1 cellular context compared by ENCODE assay signal in the genomic region with DNA sequence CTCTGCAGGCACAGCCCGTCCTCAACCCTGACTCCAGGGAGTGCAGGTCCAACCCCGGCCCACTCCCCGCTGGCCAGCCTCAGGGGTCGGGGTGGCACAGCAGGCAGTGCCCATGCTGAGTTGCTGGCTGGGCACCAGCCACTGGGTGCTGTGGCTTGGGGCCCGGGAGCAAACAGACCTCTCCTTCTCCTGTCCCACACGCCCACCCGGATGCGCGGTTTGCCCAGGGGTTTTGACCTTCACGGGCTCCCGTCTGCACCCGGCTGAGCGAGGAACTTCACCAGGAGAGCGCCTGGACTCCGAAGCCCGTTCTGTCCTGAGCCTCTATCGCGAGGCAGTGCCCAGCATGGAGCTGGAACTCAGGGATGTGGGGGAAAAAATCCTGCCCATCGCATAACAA.
A peak's percentile ranks its signal among the peaks of the same experiment; 100 is the strongest.
TF ChIP-seq lines count a peak whose summit lies in the region.

No MANE protein-coding gene starts in this region.

TF ChIP-seq in HepG2, 621 proteins besides CTCF, POLR2A, EP300 and RAD21:
- 0 out of 2 replicates have a peak, but pooled peaks have one; percentile 27 for TF ChIP-seq ZNF598 (CRISPR knock-in tag; IDR thresholded peaks at IDR 0.05; ENCODE audit: borderline replicate concordance)
- TF ChIP-seq DNMT1 (CRISPR knock-in tag; IDR thresholded peaks at IDR 0.05), result no peak
- TF ChIP-seq, protein P1, sequence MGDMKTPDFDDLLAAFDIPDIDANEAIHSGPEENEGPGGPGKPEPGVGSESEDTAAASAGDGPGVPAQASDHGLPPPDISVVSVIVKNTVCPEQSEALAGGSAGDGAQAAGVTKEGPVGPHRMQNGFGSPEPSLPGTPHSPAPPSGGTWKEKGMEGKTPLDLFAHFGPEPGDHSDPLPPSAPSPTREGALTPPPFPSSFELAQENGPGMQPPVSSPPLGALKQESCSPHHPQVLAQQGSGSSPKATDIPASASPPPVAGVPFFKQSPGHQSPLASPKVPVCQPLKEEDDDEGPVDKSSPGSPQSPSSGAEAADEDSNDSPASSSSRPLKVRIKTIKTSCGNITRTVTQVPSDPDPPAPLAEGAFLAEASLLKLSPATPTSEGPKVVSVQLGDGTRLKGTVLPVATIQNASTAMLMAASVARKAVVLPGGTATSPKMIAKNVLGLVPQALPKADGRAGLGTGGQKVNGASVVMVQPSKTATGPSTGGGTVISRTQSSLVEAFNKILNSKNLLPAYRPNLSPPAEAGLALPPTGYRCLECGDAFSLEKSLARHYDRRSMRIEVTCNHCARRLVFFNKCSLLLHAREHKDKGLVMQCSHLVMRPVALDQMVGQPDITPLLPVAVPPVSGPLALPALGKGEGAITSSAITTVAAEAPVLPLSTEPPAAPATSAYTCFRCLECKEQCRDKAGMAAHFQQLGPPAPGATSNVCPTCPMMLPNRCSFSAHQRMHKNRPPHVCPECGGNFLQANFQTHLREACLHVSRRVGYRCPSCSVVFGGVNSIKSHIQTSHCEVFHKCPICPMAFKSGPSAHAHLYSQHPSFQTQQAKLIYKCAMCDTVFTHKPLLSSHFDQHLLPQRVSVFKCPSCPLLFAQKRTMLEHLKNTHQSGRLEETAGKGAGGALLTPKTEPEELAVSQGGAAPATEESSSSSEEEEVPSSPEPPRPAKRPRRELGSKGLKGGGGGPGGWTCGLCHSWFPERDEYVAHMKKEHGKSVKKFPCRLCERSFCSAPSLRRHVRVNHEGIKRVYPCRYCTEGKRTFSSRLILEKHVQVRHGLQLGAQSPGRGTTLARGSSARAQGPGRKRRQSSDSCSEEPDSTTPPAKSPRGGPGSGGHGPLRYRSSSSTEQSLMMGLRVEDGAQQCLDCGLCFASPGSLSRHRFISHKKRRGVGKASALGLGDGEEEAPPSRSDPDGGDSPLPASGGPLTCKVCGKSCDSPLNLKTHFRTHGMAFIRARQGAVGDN (CRISPR knock-in tag; IDR thresholded peaks at IDR 0.05), result peak; percentile 5; the same call in 1 of the 2 replicates
- peak; percentile 90 for TF ChIP-seq HNRNPL (IDR thresholded peaks at IDR 0.05; ENCODE audit: low read depth, low read length)
